Comparison of ENCODE assay signal across 9 cellular contexts in the genomic region with DNA sequence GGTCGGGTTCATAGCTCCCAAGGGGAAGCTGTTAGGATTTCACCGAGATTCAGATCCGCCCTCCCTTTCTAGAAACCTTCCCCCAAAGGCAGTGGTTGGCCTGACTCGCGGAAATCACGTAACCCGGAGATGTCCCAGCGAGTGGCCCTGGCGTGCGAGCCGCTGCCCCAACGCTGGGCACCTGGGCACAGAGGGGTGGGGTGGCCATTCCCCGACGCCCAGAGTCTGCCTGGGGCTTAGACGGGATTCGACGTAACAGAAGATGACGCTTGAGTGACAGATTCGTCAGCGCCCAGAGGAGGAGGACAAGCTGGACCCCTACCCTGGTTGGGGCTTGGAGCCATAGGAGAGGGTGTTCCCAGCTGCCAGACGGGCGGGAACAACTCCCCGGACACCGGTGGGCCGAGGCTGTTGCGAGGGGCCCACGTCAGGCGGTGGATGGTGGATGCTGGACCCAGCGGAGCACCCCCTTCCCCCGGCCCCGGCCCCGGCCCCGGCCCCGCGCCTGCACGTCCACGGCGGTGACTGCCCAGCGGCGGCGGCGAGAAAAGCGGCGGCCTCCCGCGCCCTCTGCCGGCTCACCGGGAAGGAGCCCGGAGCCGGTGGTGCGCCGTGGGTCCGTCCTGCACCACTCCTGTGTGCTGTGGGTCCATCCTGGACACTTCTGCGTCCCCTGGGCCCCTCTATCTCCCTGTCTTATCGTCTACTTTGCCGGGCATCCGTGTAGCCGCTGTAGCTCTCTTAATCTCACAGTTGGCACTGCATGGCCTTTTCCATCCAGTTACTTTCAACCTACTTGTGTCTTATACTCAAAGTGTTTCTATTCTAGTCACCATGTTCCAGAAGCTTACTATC. TPM values are rescaled to one million over a fixed set of nuclear protein-coding genes. Genes with fewer than 3 reads are reported as not detected.
DNase-seq lines count a peak whose midpoint lies in the region; ATAC-seq and TF ChIP-seq lines count a peak whose summit lies in the region.
"Had no signal": no experiment of that assay in that cellular context is flagged by ENCODE, and none has a peak within 500 bp of the region (broad histone marks: within the 10 kb centered on the region; RNA-seq: fewer than 3 reads in every experiment).

No MANE protein-coding gene starts in this region.

- no peak overlapping the region for H3K27ac Mint-ChIP-seq in activated CD8-positive, alpha-beta T cell treated with anti-CD3 and anti-CD28 coated beads, Interleukin-2, amount 10 ng/mL, durations not matched to agents 7 days and 5 days
- H3K27ac Mint-ChIP-seq in stimulated activated naive CD8-positive, alpha-beta T cell treated with anti-CD3 and anti-CD28 coated beads, Interleukin-15, amount 100 ng/mL, for 72 hours = no peak overlapping the region

- peak; percentile 68 for TF ChIP-seq CTCF in left ventricle myocardium inferior (IDR thresholded peaks at IDR 0.05; ENCODE audit: borderline replicate concordance)

- peaks cover 2% of the 10 kb centered on the region for H3K4me1 Mint-ChIP-seq in activated CD8-positive, alpha-beta T cell treated with anti-CD3 and anti-CD28 coated beads, Interleukin-2, amount 10 ng/mL, durations not matched to agents 7 days and 5 days (ENCODE audit: low read depth)
- peaks cover 10% of the 10 kb centered on the region for H3K4me1 Mint-ChIP-seq in stimulated activated naive CD8-positive, alpha-beta T cell treated with anti-CD3 and anti-CD28 coated beads, Interleukin-15, amount 100 ng/mL, for 72 hours

- peaks cover 53% of the 10 kb centered on the region for H3K27me3 ChIP-seq in left ventricle myocardium inferior (ENCODE audit: low read depth)
- H3K27me3 ChIP-seq in SJCRH30 = no peaks in the 10 kb centered on the region

- no peaks in the 10 kb centered on the region for H3K9me3 Mint-ChIP-seq in activated CD8-positive, alpha-beta T cell treated with anti-CD3 and anti-CD28 coated beads, Interleukin-2, amount 10 ng/mL, durations not matched to agents 7 days and 5 days (ENCODE audit: insufficient read depth)
- no peaks in the 10 kb centered on the region for H3K9me3 Mint-ChIP-seq in stimulated activated naive CD8-positive, alpha-beta T cell treated with anti-CD3 and anti-CD28 coated beads, Interleukin-15, amount 100 ng/mL, for 72 hours

- POLR2A ChIA-PET in activated CD8-positive, alpha-beta T cell treated with anti-CD3 and anti-CD28 coated beads, Interleukin-2, amount 10 ng/mL, durations not matched to agents 7 days and 5 days (lab: Charles Lee) = no interaction called here

- peaks cover 4% of the 10 kb centered on the region for H3K4me1 ChIP-seq in left ventricle myocardium inferior
- no peaks in the 10 kb centered on the region for H3K4me1 ChIP-seq in SJCRH30

- H3K9me3 ChIP-seq in left ventricle myocardium inferior (replicated peaks) (peaks cover 5% of the 10 kb centered on the region), SJCRH30 (replicated peaks) (no peaks in the 10 kb centered on the region)

- H3K4me3 ChIP-seq in left ventricle myocardium inferior (no peak overlapping the region), SJCRH30 (no peak overlapping the region)

- H3K36me3 Mint-ChIP-seq in activated CD8-positive, alpha-beta T cell treated with anti-CD3 and anti-CD28 coated beads, Interleukin-2, amount 10 ng/mL, durations not matched to agents 7 days and 5 days (ENCODE audit: low read depth) = no peaks in the 10 kb centered on the region

- no peak overlapping the region for H3K27ac ChIP-seq in left ventricle myocardium inferior (replicated peaks)
- no peak overlapping the region for H3K27ac ChIP-seq in SJCRH30

- peak; percentile 28 for ATAC-seq in activated CD8-positive, alpha-beta T cell treated with anti-CD3 and anti-CD28 coated beads, Interleukin-2, amount 10 ng/mL, durations not matched to agents 7 days and 5 days
- peak; percentile 60 for ATAC-seq in stimulated activated naive CD8-positive, alpha-beta T cell treated with anti-CD3 and anti-CD28 coated beads, Interleukin-15, amount 100 ng/mL, for 72 hours

- H3K27me3 Mint-ChIP-seq in activated CD8-positive, alpha-beta T cell treated with anti-CD3 and anti-CD28 coated beads, Interleukin-2, amount 10 ng/mL, durations not matched to agents 7 days and 5 days (ENCODE audit: low read depth) = peaks cover 4% of the 10 kb centered on the region
- peaks cover 41% of the 10 kb centered on the region for H3K27me3 Mint-ChIP-seq in stimulated activated naive CD8-positive, alpha-beta T cell treated with anti-CD3 and anti-CD28 coated beads, Interleukin-15, amount 100 ng/mL, for 72 hours

- H3K4me3 Mint-ChIP-seq in activated CD8-positive, alpha-beta T cell treated with anti-CD3 and anti-CD28 coated beads, Interleukin-2, amount 10 ng/mL, durations not matched to agents 7 days and 5 days = no peak overlapping the region
- no peak overlapping the region for H3K4me3 Mint-ChIP-seq in stimulated activated naive CD8-positive, alpha-beta T cell treated with anti-CD3 and anti-CD28 coated beads, Interleukin-15, amount 100 ng/mL, for 72 hours

- DNase-seq in NCI-H82 (lab: John Stamatoyannopoulos, UW) = peak; percentile 21
- no peak for DNase-seq in NCI-H82 treated with DMSO at 0.1 percent for 48 hours (lab: John Stamatoyannopoulos, UW; ENCODE audit: unreplicated experiment)
- DNase-seq in activated CD8-positive, alpha-beta T cell treated with anti-CD3 and anti-CD28 coated beads, Interleukin-2, amount 10 ng/mL, durations not matched to agents 7 days and 5 days = no peak
- DNase-seq in left ventricle myocardium inferior = peak; percentile 35
- DNase-seq in stimulated activated naive CD8-positive, alpha-beta T cell treated with anti-CD3 and anti-CD28 coated beads, Interleukin-15, amount 100 ng/mL, for 72 hours = peak; percentile 37 to 43
- DNase-seq in SJCRH30 = no peak
- no peak for DNase-seq in NCI-H2029 (lab: John Stamatoyannopoulos, UW)
- DNase-seq in Ammon's horn (ENCODE audit: low spot score) = no peak
- DNase-seq: cortex of kidney had no signal

- no peaks in the 10 kb centered on the region for H3K36me3 ChIP-seq in left ventricle myocardium inferior
- H3K36me3 ChIP-seq in SJCRH30 = no peaks in the 10 kb centered on the region

- CTCF ChIA-PET in activated CD8-positive, alpha-beta T cell treated with anti-CD3 and anti-CD28 coated beads, Interleukin-2, amount 10 ng/mL, durations not matched to agents 7 days and 5 days (lab: Charles Lee) = interaction anchor here (1.0 kb wide), 1 partner anchor 222 kb away, joined by 3 read pairs; no protein-coding TSS in a partner anchor

- intact Hi-C loops in left ventricle myocardium inferior (cut with micrococcal nuclease) = no loop called here

RNA-seq across cellular contexts. Expression of gene KNDC1, which starts 35.4 kb away (rescaled TPM):
- total RNA-seq in activated CD8-positive, alpha-beta T cell treated with anti-CD3 and anti-CD28 coated beads, Interleukin-2, amount 10 ng/mL, durations not matched to agents 7 days and 5 days = under 1 TPM; 0.21 to 0.32 TPM
- total RNA-seq in left ventricle myocardium inferior = 0.11 TPM
- total RNA-seq in SJCRH30 (2014; rRNA removed; shearing (Covaris generic)) = 1.1 TPM in 1 of 2 replicates, not detected in the other

RNA-seq across cellular contexts. Expression of gene ADGRA1, which starts 36.9 kb away (rescaled TPM):
- not detected for total RNA-seq in activated CD8-positive, alpha-beta T cell treated with anti-CD3 and anti-CD28 coated beads, Interleukin-2, amount 10 ng/mL, durations not matched to agents 7 days and 5 days
- not detected for total RNA-seq in left ventricle myocardium inferior
- total RNA-seq in SJCRH30 (2014; rRNA removed; shearing (Covaris generic)) = 0.81 and 1.0 TPM in 2 replicates

Comparison
In these comparisons a context has a peak if more than half of its experiments do, and no peak if none do; other contexts are left out.
1. DNase-seq: peak in NCI-H82 (single experiment), left ventricle myocardium inferior (single experiment) and stimulated activated naive CD8-positive, alpha-beta T cell treated with anti-CD3 and anti-CD28 coated beads, Interleukin-15, amount 100 ng/mL, for 72 hours (2 of 2); none in NCI-H82 treated with DMSO at 0.1 percent for 48 hours (single experiment), activated CD8-positive, alpha-beta T cell treated with anti-CD3 and anti-CD28 coated beads, Interleukin-2, amount 10 ng/mL, durations not matched to agents 7 days and 5 days (single experiment), SJCRH30 (0 of 2), NCI-H2029 (single experiment) and Ammon's horn (single experiment).